ENCODE assay signal across 15 cellular contexts in the genomic region with DNA sequence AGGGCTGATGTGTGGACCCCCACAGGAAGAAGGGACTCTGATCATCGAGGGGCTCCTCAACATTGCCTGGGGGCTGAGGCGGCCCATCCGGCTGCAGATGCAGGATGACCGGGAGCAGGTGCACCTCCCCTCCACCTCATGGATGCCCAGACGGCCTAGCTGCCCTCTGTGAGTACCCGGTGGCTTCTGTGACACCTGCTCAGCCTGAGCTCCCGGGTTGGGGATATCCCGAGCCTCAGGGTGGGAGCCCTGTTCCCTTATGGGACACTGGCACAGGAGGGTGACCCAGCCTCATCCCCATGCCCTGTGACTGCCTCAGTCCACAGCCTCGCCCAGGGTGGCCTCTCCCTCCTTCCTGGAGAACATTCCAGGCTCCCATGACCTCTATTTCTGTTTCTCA. TPM values are rescaled to one million over a fixed set of nuclear protein-coding genes. Genes with fewer than 3 reads are reported as not detected.
A peak's percentile ranks its signal among the peaks of the same experiment; 100 is the strongest.
DNase-seq lines count a peak whose midpoint lies in the region; ATAC-seq and TF ChIP-seq lines count a peak whose summit lies in the region.
"Had no signal": no experiment of that assay in that cellular context is flagged by ENCODE, and none has a peak within 500 bp of the region (broad histone marks: within the 10 kb centered on the region; RNA-seq: fewer than 3 reads in every experiment).

No MANE protein-coding gene starts in this region.

- no peak overlapping the region for H3K4ac ChIP-seq in trophoblast cell (ENCODE audit: low read depth, low read length)

- H3K36me3 ChIP-seq in heart right ventricle, result peaks cover 0 to 62% (median 14%) of the 10 kb centered on the region in 9 donors
- peaks cover 58% of the 10 kb centered on the region for H3K36me3 ChIP-seq in right atrium auricular region
- H3K36me3 ChIP-seq in trophoblast cell (ENCODE audit: control insufficient read depth in 1 of 2, insufficient read depth in 2 of 2, low read length in 2 of 2), result peaks cover 6 to 10% of the 10 kb centered on the region in 2 experiments

- H3K9ac ChIP-seq in trophoblast cell (ENCODE audit: low read length), result no peak overlapping the region
- H3K9ac ChIP-seq: KMS-11 had no signal

- no peak overlapping the region for H4K12ac ChIP-seq in trophoblast cell (ENCODE audit: low read depth, low read length)

- no peak overlapping the region for H2BK120ac ChIP-seq in trophoblast cell (ENCODE audit: insufficient read depth, low read length, poor library complexity)

- no peak overlapping the region for H3K23ac ChIP-seq in trophoblast cell (ENCODE audit: low read length)

- H3K27ac ChIP-seq in heart right ventricle (peak overlapping the region; percentile 74 to 97 (median 91)), right atrium auricular region (peak overlapping the region; percentile 91 to 96), trophoblast cell (ENCODE audit: low read depth, low read length) (no peak overlapping the region)
- H3K27ac ChIP-seq: KMS-11 had no signal

- WGBS in heart right ventricle, 2 donors, result 78 to 87% methylated on average over 9 of the region's 9 CpGs
- WGBS in trophoblast cell (ENCODE audit: extremely low coverage, insufficient coverage, insufficient read length), result no CpG with 5 or more reads among the region's 9 CpGs

- ATAC-seq in heart right ventricle (no peak), left cardiac atrium (no peak), GM19455 (IDR thresholded peaks at IDR 0.05; ENCODE audit: unreplicated experiment) (no peak), HG02571 (IDR thresholded peaks at IDR 0.05; ENCODE audit: unreplicated experiment) (no peak)
- ATAC-seq: activated T-cell treated with anti-CD3 and anti-CD28 coated beads, Interleukin-2, amount 50 U/mL, for 72 hours had no signal

- H3K27me3 ChIP-seq in heart right ventricle, result no peaks in the 10 kb centered on the region
- no peaks in the 10 kb centered on the region for H3K27me3 ChIP-seq in right atrium auricular region
- H3K27me3 ChIP-seq in trophoblast cell (ENCODE audit: insufficient read depth, low read length), result no peaks in the 10 kb centered on the region

- H3K4me2 ChIP-seq in trophoblast cell (ENCODE audit: low read length), result no peak overlapping the region
- H3K4me2 ChIP-seq: KMS-11 had no signal

- H3K79me1 ChIP-seq in trophoblast cell (ENCODE audit: low read length), result peaks cover 40% of the 10 kb centered on the region

- H2AFZ ChIP-seq in trophoblast cell (ENCODE audit: insufficient read depth, low read length, poor library complexity), result no peak overlapping the region

- intact Hi-C loops in heart right ventricle (cut with DNase I), result no loop called here
- intact Hi-C loops in left cardiac atrium (cut with DNase I), result no loop called here

- no peak overlapping the region for H2AK5ac ChIP-seq in trophoblast cell (ENCODE audit: low read length)

- no peak overlapping the region for H3K18ac ChIP-seq in trophoblast cell (ENCODE audit: low read length)

- no peak overlapping the region for H4K8ac ChIP-seq in trophoblast cell (ENCODE audit: low read depth, low read length)

- H3K4me1 ChIP-seq in heart right ventricle, result peaks cover 58 to 98% (median 88%) of the 10 kb centered on the region in 9 donors
- H3K4me1 ChIP-seq in right atrium auricular region, result peaks cover 0 to 91% of the 10 kb centered on the region in 2 donors
- peaks cover 36 to 43% of the 10 kb centered on the region in 2 experiments for H3K4me1 ChIP-seq in trophoblast cell (ENCODE audit: control insufficient read depth in 1 of 2, insufficient read depth in 2 of 2, low read length in 2 of 2)

- peak overlapping the region in 1 of 10 donors; percentile 0 for H3K4me3 ChIP-seq in heart right ventricle
- H3K4me3 ChIP-seq in right atrium auricular region, result no peak overlapping the region
- H3K4me3 ChIP-seq in trophoblast cell (ENCODE audit: low read depth, low read length), result no peak overlapping the region

- H2BK5ac ChIP-seq in trophoblast cell (ENCODE audit: low read depth, low read length, poor library complexity), result no peak overlapping the region

- peak overlapping the region; percentile 8 for H4K91ac ChIP-seq in trophoblast cell (ENCODE audit: low read depth, low read length)

- TF ChIP-seq CTCF in heart right ventricle (IDR thresholded peaks at IDR 0.05), result no peak
- no peak for TF ChIP-seq CTCF in right atrium auricular region (IDR thresholded peaks at IDR 0.05)

- peak overlapping the region; percentile 2 for H2BK12ac ChIP-seq in trophoblast cell (ENCODE audit: low read length)

- H3K9me3 ChIP-seq in heart right ventricle (no peaks in the 10 kb centered on the region), right atrium auricular region (no peaks in the 10 kb centered on the region), trophoblast cell (ENCODE audit: insufficient read depth, low read depth, low read length) (no peaks in the 10 kb centered on the region)

- DNase-seq in heart right ventricle, result no peak
- DNase-seq in left cardiac atrium, result no peak
- no peak for DNase-seq in right atrium auricular region (ENCODE audit: low spot score)
- no peak for DNase-seq in trophoblast cell
- DNase-seq in NCI-H524 (lab: John Stamatoyannopoulos, UW), result no peak
- DNase-seq in NCI-H1436 (lab: John Stamatoyannopoulos, UW), result no peak
- DNase-seq: activated CD4-positive, alpha-beta T cell treated with anti-CD3 and anti-CD28 coated beads, Interleukin-2, amount 10 ng/mL, durations not matched to agents 24 days and 14 days; activated T-cell treated with anti-CD3 and anti-CD28 coated beads, Interleukin-2, amount 50 U/mL, for 72 hours; GF-D8; GM23248; NCI-H510A treated with DMSO at 0.1 percent for 48 hours; stimulated activated CD4-positive, alpha-beta T cell treated with anti-CD3 and anti-CD28 coated beads, Interleukin-4, amount 100 ng/mL, for 24 hours had no signal

- no peak overlapping the region for H3K14ac ChIP-seq in trophoblast cell (ENCODE audit: low read length)

- peaks cover 6% of the 10 kb centered on the region for H3K79me2 ChIP-seq in trophoblast cell (ENCODE audit: control insufficient read depth, insufficient read depth, low read length, poor library complexity)

RNA-seq across cellular contexts. Expression of a gene that starts 3.9 kb away (rescaled TPM):
- 100 to 1,000 TPM in 1 of 10 donors, 10 to 100 TPM in 9; 10.0 to 172 (median 23.8) TPM for total RNA-seq in heart right ventricle
- 10 to 100 TPM; 27.6 to 40.3 TPM for polyA plus RNA-seq in heart right ventricle
- 10 to 100 TPM; 36.7 to 49.2 TPM for total RNA-seq in left cardiac atrium
- total RNA-seq in right atrium auricular region, result 100 to 1,000 TPM in 1 of 2 donors, 10 to 100 TPM in 1; 68.8 to 143 TPM
- 120 and 128 TPM in 2 replicates for polyA plus RNA-seq in trophoblast cell (2013)

RNA-seq across cellular contexts. Expression of a gene that starts 18.2 kb away (rescaled TPM):
- total RNA-seq in heart right ventricle, result 10 to 100 TPM; 11.0 to 17.2 (median 15.4) TPM
- 10 to 100 TPM; 16.2 to 16.3 TPM for polyA plus RNA-seq in heart right ventricle
- total RNA-seq in left cardiac atrium, result 10 to 100 TPM; 18.9 to 21.1 TPM
- total RNA-seq in right atrium auricular region, result 10 to 100 TPM; 19.3 to 20.5 TPM
- 31.5 and 32.1 TPM in 2 replicates for polyA plus RNA-seq in trophoblast cell (2013)

RNA-seq across cellular contexts. Expression of a gene that starts 22.9 kb away (rescaled TPM):
- total RNA-seq in heart right ventricle (100 to 1,000 TPM in 2 of 10 donors, 10 to 100 TPM in 8; 73.3 to 120 (median 79.9) TPM), left cardiac atrium (10 to 100 TPM; 48.9 to 71.5 TPM), right atrium auricular region (10 to 100 TPM; 43.3 to 43.4 TPM)
- 10 to 100 TPM; 41.2 to 89.4 TPM for polyA plus RNA-seq in heart right ventricle
- polyA plus RNA-seq in trophoblast cell (2013), result 9.7 and 11.1 TPM in 2 replicates
